In the genomic region with DNA sequence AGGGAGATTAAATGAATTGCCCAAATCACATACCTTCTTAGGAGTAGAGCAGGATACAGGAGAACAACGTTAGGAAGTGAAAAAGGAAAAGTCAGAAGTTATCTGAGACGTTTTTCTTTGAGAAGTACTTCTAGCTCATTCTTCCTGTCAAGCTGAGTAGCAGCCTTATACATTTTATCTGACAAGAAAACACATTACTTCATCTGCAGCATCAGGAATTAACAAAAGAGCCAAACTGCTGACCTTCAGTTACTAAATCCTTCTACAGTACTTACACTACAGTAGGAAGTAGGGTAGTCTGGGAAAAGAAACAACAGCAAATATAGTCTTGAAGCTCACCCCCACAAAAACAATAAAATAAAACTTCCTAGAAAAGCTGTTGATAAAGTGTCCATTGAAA, we compare ENCODE assay signal across 1 cellular context.
TF ChIP-seq lines count a peak whose summit lies in the region.

No MANE protein-coding gene starts in this region.

TF ChIP-seq in endothelial cell of umbilical vein, 7 proteins besides CTCF, POLR2A, EP300 and RAD21:
- TF ChIP-seq EZH2 (IDR thresholded peaks at IDR 0.05; ENCODE audit: borderline replicate concordance, low read depth, low read length, severe bottlenecking) (no peak), MYC (IDR thresholded peaks at IDR 0.05; ENCODE audit: low read depth, low read length) (no peak), JUN (IDR thresholded peaks at IDR 0.05; ENCODE audit: borderline replicate concordance, insufficient read depth, insufficient read length, low read depth) (no peak), FOS (IDR thresholded peaks at IDR 0.05; ENCODE audit: borderline replicate concordance, insufficient read depth, low read length) (no peak), POLR2AphosphoS5 (IDR thresholded peaks at IDR 0.05; ENCODE audit: insufficient read depth, low read depth, low read length) (no peak), MAX (IDR thresholded peaks at IDR 0.05; ENCODE audit: insufficient read depth, insufficient read length) (no peak), GATA2 (IDR thresholded peaks at IDR 0.05; ENCODE audit: insufficient read depth, insufficient read length, low read depth, low read length) (no peak)
